ENCODE assay signal across 2 cellular contexts in genomic region chr19:35860818-35861639, GRCh38.
TF ChIP-seq lines count a peak whose summit lies in the region.

No MANE protein-coding gene starts in this region.

TF ChIP-seq in GM23338, 12 proteins besides CTCF, POLR2A, EP300 and RAD21:
- TF ChIP-seq ETS1 (IDR thresholded peaks at IDR 0.05) (no peak), POLR2AphosphoS5 (IDR thresholded peaks at IDR 0.05; ENCODE audit: low read depth) (peak; percentile 54), NANOG (IDR thresholded peaks at IDR 0.05; ENCODE audit: borderline replicate concordance) (no peak)

TF ChIP-seq in H1, 55 proteins besides CTCF, POLR2A, EP300 and RAD21:
- TF ChIP-seq CHD2 (IDR thresholded peaks at IDR 0.05; ENCODE audit: low read length) (no peak), TBP (IDR thresholded peaks at IDR 0.05; ENCODE audit: low read depth, low read length) (peak; percentile 42), EZH2 (IDR thresholded peaks at IDR 0.05; ENCODE audit: low read depth, low read length, severe bottlenecking) (peak; percentile 53), MAX (IDR thresholded peaks at IDR 0.05) (peak; percentile 31; the same call in 1 of the 2 replicates), SIX5 (IDR thresholded peaks at IDR 0.05; ENCODE audit: low read depth, low read length) (no peak), CREB1 (IDR thresholded peaks at IDR 0.05) (0 out of 2 replicates have a peak, but pooled peaks have one; percentile 11), NRF1 (IDR thresholded peaks at IDR 0.05; ENCODE audit: low read depth, low read length) (no peak), ASH2L (IDR thresholded peaks at IDR 0.05; ENCODE audit: low read length) (peak; percentile 33), E2F6 (IDR thresholded peaks at IDR 0.05) (peak; percentile 49; the same call in 1 of the 2 replicates), MAFK (IDR thresholded peaks at IDR 0.05; ENCODE audit: low read depth, low read length) (no peak), SP1 (IDR thresholded peaks at IDR 0.05; ENCODE audit: low read depth, low read length) (peak; percentile 31; the same call in 1 of the 2 replicates), JUN (IDR thresholded peaks at IDR 0.05; ENCODE audit: low read depth, low read length) (no peak), BCL11A (IDR thresholded peaks at IDR 0.05; ENCODE audit: low read depth in 2 of 2, low read length in 2 of 2) (no peak), KDM4A (IDR thresholded peaks at IDR 0.05; ENCODE audit: low read depth, low read length, severe bottlenecking) (peak; percentile 34), CHD1 (IDR thresholded peaks at IDR 0.05; ENCODE audit: low read depth, low read length) (no peak), TCF12 (IDR thresholded peaks at IDR 0.05; ENCODE audit: low read depth, low read length) (no peak), BRCA1 (IDR thresholded peaks at IDR 0.05; ENCODE audit: low read depth, low read length) (no peak), SIN3A (conservative IDR thresholded peaks at IDR 0.05 in 1 of 2, IDR thresholded peaks at IDR 0.05 in 1 of 2; ENCODE audit: low read depth in 1 of 2, low read length in 2 of 2) (peak in 1 of 2 experiments; percentile 66; a peak in 1 of 4 replicates), RNF2 (IDR thresholded peaks at IDR 0.05; ENCODE audit: borderline replicate concordance, low read depth, low read length, missing control alignments, poor library complexity, severe bottlenecking) (peak; percentile 42), HDAC2 (IDR thresholded peaks at IDR 0.05; ENCODE audit: borderline replicate concordance in 1 of 2, low read depth in 2 of 2, low read length in 2 of 2) (no peak; a peak in 1 of 4 replicates), TAF1 (IDR thresholded peaks at IDR 0.05; ENCODE audit: low read depth, low read length) (no peak)
